ENCODE assay signal across 24 cellular contexts in the genomic region with DNA sequence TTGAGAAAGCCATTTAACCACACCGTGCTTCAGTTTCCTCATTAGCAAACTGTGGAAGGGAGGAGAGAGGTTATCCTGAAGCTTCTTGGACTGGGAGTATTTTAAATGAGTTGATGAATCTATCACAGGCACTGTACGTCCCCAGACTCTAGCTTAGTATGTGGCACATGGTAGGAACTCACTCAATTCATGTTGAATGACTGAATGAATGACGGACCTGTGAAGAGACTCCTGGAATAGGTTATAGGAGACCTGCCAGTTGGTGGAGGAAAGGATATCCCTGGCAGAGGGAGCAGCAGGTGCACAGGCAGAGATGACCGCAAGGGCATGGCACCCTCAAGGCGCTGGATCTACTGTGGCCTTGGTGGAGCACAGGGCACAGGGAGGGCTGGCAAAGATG.
"Had no signal": no experiment of that assay in that cellular context is flagged by ENCODE, and none has a peak within 500 bp of the region (broad histone marks: within the 10 kb centered on the region; RNA-seq: fewer than 3 reads in every experiment).

No MANE protein-coding gene starts in this region.

- H3K27me3 ChIP-seq: ovary, right lobe of liver, sigmoid colon, thyroid gland, tibial nerve, upper lobe of left lung, vagina had no signal

- H3K4me3 ChIP-seq: ovary, psoas muscle, right lobe of liver, sigmoid colon, stomach, thoracic aorta, thyroid gland, tibial nerve, upper lobe of left lung, vagina had no signal

- DNase-seq: naive B cell; natural killer cell; occipital lobe; ovary; posterior cingulate gyrus; psoas muscle; right cardiac atrium; right lobe of liver; sigmoid colon; small intestine; stimulated activated CD4-positive, alpha-beta T cell treated with anti-CD3 and anti-CD28 coated beads, Interleukin-12 subunit alpha, Interleukin-12 subunit beta, amount 100 ng/mL, for 4 hours; stimulated activated CD4-positive, alpha-beta T cell treated with anti-CD3 and anti-CD28 coated beads, Interleukin-1b, Interleukin-23, amount 100 ng/mL, for 48 hours; stimulated activated CD4-positive, alpha-beta T cell treated with anti-CD3 and anti-CD28 coated beads, Interleukin-4, amount 100 ng/mL, for 1 hour; stimulated activated CD4-positive, alpha-beta T cell treated with anti-CD3 and anti-CD28 coated beads, Interleukin-4, amount 100 ng/mL, for 4 hours; stimulated activated naive B cell treated with anti-CD40 and anti-IgM and Interleukin-4, amounts not matched to agents 10 μg/mL and 1 μg/mL and 100 μg/mL, for 72 hours; stimulated activated naive CD4-positive, alpha-beta T cell treated with Interleukin-2 at 50 U/mL for 16 hours; stomach; thyroid gland; trophoblast cell; upper lobe of left lung had no signal

- H3K9ac ChIP-seq: parathyroid adenoma had no signal

- H2AFZ ChIP-seq: parathyroid adenoma had no signal

- H3K36me3 ChIP-seq: ovary, right lobe of liver, sigmoid colon, stomach, thoracic aorta, thyroid gland, tibial nerve, upper lobe of left lung, vagina had no signal

- H3K4me1 ChIP-seq: parathyroid adenoma, psoas muscle, right lobe of liver, thyroid gland, upper lobe of left lung had no signal

- H3K9me3 ChIP-seq: ovary, psoas muscle, right lobe of liver, sigmoid colon, stomach, thoracic aorta, thyroid gland, tibial nerve, upper lobe of left lung, vagina had no signal

- H3K27ac ChIP-seq: ovary, parathyroid adenoma, psoas muscle, right lobe of liver, sigmoid colon, stomach, thoracic aorta, thyroid gland, tibial nerve, upper lobe of left lung, vagina had no signal
